In genomic region chr4:123705419-123705818, GRCh38 we compare ENCODE assay signal across 26 cellular contexts.
"Had no signal": no experiment of that assay in that cellular context is flagged by ENCODE, and none has a peak within 500 bp of the region (broad histone marks: within the 10 kb centered on the region; RNA-seq: fewer than 3 reads in every experiment).

No MANE protein-coding gene starts in this region.

- H3K27ac ChIP-seq: colonic mucosa, epithelial cell of prostate, esophagus squamous epithelium, gastrocnemius medialis, heart right ventricle, left lung, lower lobe of right lung had no signal

- H3K4me3 Mint-ChIP-seq: dendritic cell treated with granulocyte-macrophage colony-stimulating factor and Interleukin-4, amounts not matched to agents 40 ng/mL and 50 ng/mL, for 4 days; effector memory CD8-positive, alpha-beta T cell; endodermal cell; mesothelial cell of epicardium had no signal

- ATAC-seq: effector memory CD8-positive, alpha-beta T cell; esophagus mucosa; gastrocnemius medialis; heart right ventricle; left cardiac atrium; left lung; left ventricle myocardium superior; lower lobe of right lung; mucosa of descending colon had no signal

- H3K27me3 ChIP-seq: colonic mucosa, esophagus squamous epithelium, gastrocnemius medialis, heart right ventricle, left lung had no signal

- H3K36me3 ChIP-seq: colonic mucosa, esophagus squamous epithelium, gastrocnemius medialis, heart right ventricle, left lung, lower lobe of right lung had no signal

- H3K4me3 ChIP-seq: colonic mucosa, esophagus squamous epithelium, gastrocnemius medialis, heart right ventricle, left lung, lower lobe of right lung, mucosa of descending colon had no signal

- FAIRE-seq: islet of Langerhans, keratinocyte had no signal

- H3K9me3 ChIP-seq: colonic mucosa, gastrocnemius medialis had no signal

- H3K27me3 Mint-ChIP-seq: dendritic cell treated with granulocyte-macrophage colony-stimulating factor and Interleukin-4, amounts not matched to agents 40 ng/mL and 50 ng/mL, for 4 days had no signal

- DNase-seq: colonic mucosa; cortex of kidney; effector CD8-positive, alpha-beta T cell; effector memory CD8-positive, alpha-beta T cell; endodermal cell; erythroblast; esophagus squamous epithelium; foreskin fibroblast; foreskin melanocyte; gastrocnemius medialis; glutamatergic neuron; head of caudate nucleus; heart right ventricle; hippocampal formation; left cardiac atrium; left lung; left ventricle myocardium superior; lower lobe of right lung; mesenchymal stem cell; mucosa of descending colon had no signal

- H3K4me1 ChIP-seq: colonic mucosa, left lung, lower lobe of right lung had no signal

- H3K27ac Mint-ChIP-seq: dendritic cell treated with granulocyte-macrophage colony-stimulating factor and Interleukin-4, amounts not matched to agents 40 ng/mL and 50 ng/mL, for 4 days; effector memory CD8-positive, alpha-beta T cell; endodermal cell; mesothelial cell of epicardium had no signal
